Comparison of ENCODE assay signal across 8 cellular contexts in genomic region chr17:16666907-16667636, GRCh38. TPM values are rescaled to one million over a fixed set of nuclear protein-coding genes. Genes with fewer than 3 reads are reported as not detected.
DNase-seq lines count a peak whose midpoint lies in the region; ATAC-seq, FAIRE-seq and TF ChIP-seq lines count a peak whose summit lies in the region.
"Not testable (repeated sequence)": the region's sequence is repeated elsewhere in the genome, so short reads cannot be mapped to it uniquely, and the experiment has no call there.

No MANE protein-coding gene starts in this region.

- H3K4me1 ChIP-seq in BLaER1 treated with 17β-estradiol and CSF1 and Interleukin-3, amounts not matched to agents 10 nM and 100 nM: peaks cover 6 to 26% (median 20%) of the 10 kb centered on the region in 10 experiments; a peak in 19 of 20 replicates
- H3K4me1 ChIP-seq in keratinocyte (ENCODE audit: control insufficient read depth, extremely low read depth, insufficient read depth, low read length) (peaks cover 11% of the 10 kb centered on the region), stomach (peaks cover 7 to 11% (median 9%) of the 10 kb centered on the region in 4 donors)
- H3K4me1 ChIP-seq in osteoblast (ENCODE audit: insufficient read depth, low read length): not testable (repeated sequence)

- TF ChIP-seq EP300 in stomach (IDR thresholded peaks at IDR 0.05): not testable (repeated sequence)

- peak overlapping the region; percentile 91 to 98 (median 96) for H3K4me2 ChIP-seq in BLaER1 treated with 17β-estradiol and CSF1 and Interleukin-3, amounts not matched to agents 10 nM and 100 nM
- H3K4me2 ChIP-seq in keratinocyte (ENCODE audit: control insufficient read depth, extremely low read depth, insufficient read depth, low read depth, low read length): peak overlapping the region; percentile 51
- H3K4me2 ChIP-seq in osteoblast (ENCODE audit: insufficient read depth, low read length): peak overlapping the region; percentile 72

- not testable (repeated sequence) for H4K20me1 ChIP-seq in BLaER1 treated with 17β-estradiol and CSF1 and Interleukin-3, amounts not matched to agents 10 nM and 100 nM; keratinocyte (ENCODE audit: control insufficient read depth, extremely low read depth, insufficient read depth, low read length); osteoblast (ENCODE audit: insufficient read depth, low read length)

- not testable (repeated sequence) for H3K9me1 ChIP-seq in keratinocyte (ENCODE audit: control insufficient read depth, extremely low read depth, insufficient read depth, low read length)

- dilution Hi-C loops in keratinocyte (cut with MboI; ENCODE audit: extremely low pct_ligation_motif_present, low sequenced_read_pairs): not testable (repeated sequence)

- TF ChIP-seq CTCF in activated CD8-positive, alpha-beta T cell treated with anti-CD3 and anti-CD28 coated beads for 36 hours (IDR thresholded peaks at IDR 0.05); cardiac fibroblast (IDR thresholded peaks at IDR 0.05; ENCODE audit: low read depth, low read length); foreskin fibroblast (IDR thresholded peaks at IDR 0.05; ENCODE audit: low read depth, low read length); keratinocyte (optimal IDR thresholded peaks at IDR 0.05 in 1 of 3, IDR thresholded peaks at IDR 0.05 in 1 of 3, conservative IDR thresholded peaks at IDR 0.05 in 1 of 3; ENCODE audit: extremely low read depth in 1 of 3, insufficient read depth in 2 of 3, low read length in 3 of 3); osteoblast (IDR thresholded peaks at IDR 0.05; ENCODE audit: extremely low read depth, low read depth, low read length); stomach (IDR thresholded peaks at IDR 0.05): not testable (repeated sequence)

- intact Hi-C loops in activated CD8-positive, alpha-beta T cell treated with anti-CD3 and anti-CD28 coated beads for 36 hours (cut with micrococcal nuclease); stomach (cut with DNase I; ENCODE audit: low total_unique reads): not testable (repeated sequence)

- H2AFZ ChIP-seq in keratinocyte (ENCODE audit: control insufficient read depth, low read length) (peak overlapping the region; percentile 43), osteoblast (ENCODE audit: low read length) (peak overlapping the region; percentile 56)

- peak overlapping the region; percentile 47 to 80 (median 67); a peak in 19 of 22 replicates for H3K9ac ChIP-seq in BLaER1 treated with 17β-estradiol and CSF1 and Interleukin-3, amounts not matched to agents 10 nM and 100 nM
- H3K9ac ChIP-seq in keratinocyte (ENCODE audit: control insufficient read depth, extremely low read depth, insufficient read depth, low read length): not testable (repeated sequence)

- H3K9me3 Mint-ChIP-seq in activated CD8-positive, alpha-beta T cell treated with anti-CD3 and anti-CD28 coated beads for 36 hours: not testable (repeated sequence)

- peak; percentile 49 for ATAC-seq in activated CD8-positive, alpha-beta T cell treated with anti-CD3 and anti-CD28 coated beads for 36 hours

- 2 to 6% (median 4%) methylated on average over 25 to 61 of the region's 61 CpGs for WGBS in stomach, 5 donors

- not testable (repeated sequence) for H3K9me3 ChIP-seq in BLaER1 treated with 17β-estradiol and CSF1 and Interleukin-3, amounts not matched to agents 10 nM and 100 nM (replicated peaks in 1 of 11); MG63; keratinocyte (ENCODE audit: control insufficient read depth, low read depth, low read length); osteoblast (ENCODE audit: low read depth, low read length); stomach

- H3K4me1 Mint-ChIP-seq in activated CD8-positive, alpha-beta T cell treated with anti-CD3 and anti-CD28 coated beads for 36 hours (ENCODE audit: low read depth): not testable (repeated sequence)

- peaks cover 20 to 33% (median 28%) of the 10 kb centered on the region in 11 experiments for H3K27me3 ChIP-seq in BLaER1 treated with 17β-estradiol and CSF1 and Interleukin-3, amounts not matched to agents 10 nM and 100 nM
- H3K27me3 ChIP-seq in MG63; keratinocyte (ENCODE audit: control insufficient read depth, extremely low read depth, insufficient read depth, low read length): not testable (repeated sequence)
- H3K27me3 ChIP-seq in osteoblast (ENCODE audit: insufficient read depth, low read length) (peaks cover 23% of the 10 kb centered on the region), stomach (peaks cover 0 to 74% (median 36%) of the 10 kb centered on the region in 3 donors)

- CTCF ChIA-PET in activated CD8-positive, alpha-beta T cell treated with anti-CD3 and anti-CD28 coated beads for 36 hours (lab: Charles Lee): interaction anchor here (1.4 kb wide), 1 partner anchor 14 kb away, joined by 3 read pairs; no protein-coding TSS in a partner anchor

- peak overlapping the region; percentile 60 for H3K4me3 Mint-ChIP-seq in activated CD8-positive, alpha-beta T cell treated with anti-CD3 and anti-CD28 coated beads for 36 hours

- H3K27me3 Mint-ChIP-seq in activated CD8-positive, alpha-beta T cell treated with anti-CD3 and anti-CD28 coated beads for 36 hours: peaks cover 41% of the 10 kb centered on the region

- peak overlapping the region in 6 of 11 experiments; percentile 23 to 72 (median 62); a peak in 10 of 22 replicates for H3K27ac ChIP-seq in BLaER1 treated with 17β-estradiol and CSF1 and Interleukin-3, amounts not matched to agents 10 nM and 100 nM
- not testable (repeated sequence) for H3K27ac ChIP-seq in keratinocyte (ENCODE audit: control insufficient read depth, insufficient read depth, low read length); osteoblast (ENCODE audit: low read depth, low read length)
- H3K27ac ChIP-seq in stomach: peak overlapping the region in 1 of 5 donors; percentile 29

- TF ChIP-seq POLR2A in stomach (IDR thresholded peaks at IDR 0.05): not testable (repeated sequence)

- H3K79me2 ChIP-seq in keratinocyte (ENCODE audit: control insufficient read depth, insufficient read depth, low read length); osteoblast (ENCODE audit: insufficient read depth, low read length): not testable (repeated sequence)

- H3K4me3 ChIP-seq in BLaER1 treated with 17β-estradiol and CSF1 and Interleukin-3, amounts not matched to agents 10 nM and 100 nM: peak overlapping the region; percentile 47 to 72 (median 60)
- H3K4me3 ChIP-seq in MG63: not testable (repeated sequence)
- H3K4me3 ChIP-seq in cardiac fibroblast (replicated peaks in 1 of 2; ENCODE audit: low read depth in 2 of 2, low read length in 2 of 2) (peak overlapping the region; percentile 18 to 35), foreskin fibroblast (ENCODE audit: low read depth in 1 of 2, low read length in 2 of 2) (peak overlapping the region; percentile 34 to 55), keratinocyte (ENCODE audit: control insufficient read depth in 2 of 3, extremely low read depth in 1 of 3, insufficient read depth in 2 of 3, low read depth in 1 of 3, low read length in 3 of 3) (peak overlapping the region in 1 of 3 experiments; percentile 32), osteoblast (ENCODE audit: insufficient read depth, low read length) (peak overlapping the region; percentile 58), stomach (peak overlapping the region; percentile 36 to 45 (median 40))

- not testable (repeated sequence) for H3K36me3 Mint-ChIP-seq in activated CD8-positive, alpha-beta T cell treated with anti-CD3 and anti-CD28 coated beads for 36 hours (ENCODE audit: low read depth)

- not testable (repeated sequence) for H3K36me3 ChIP-seq in BLaER1 treated with 17β-estradiol and CSF1 and Interleukin-3, amounts not matched to agents 10 nM and 100 nM; MG63; keratinocyte (ENCODE audit: control insufficient read depth in 2 of 2, extremely low read depth in 1 of 2, insufficient read depth in 2 of 2, low read length in 2 of 2); osteoblast (ENCODE audit: insufficient read depth, low read length); stomach

- POLR2A ChIA-PET in activated CD8-positive, alpha-beta T cell treated with anti-CD3 and anti-CD28 coated beads for 36 hours (lab: Charles Lee): not testable (repeated sequence)

- DNase-seq in MG63 (peak; percentile 18), foreskin fibroblast (peak in 1 of 2 donors; percentile 18)
- DNase-seq in activated CD8-positive, alpha-beta T cell treated with anti-CD3 and anti-CD28 coated beads for 36 hours: peak; percentile 16
- not testable (repeated sequence) for DNase-seq in cardiac fibroblast (ENCODE audit: low read depth in 2 of 2); keratinocyte (ENCODE audit: low read depth, low spot score); osteoblast (ENCODE audit: insufficient read length, low spot score, missing footprints); stomach

- not testable (repeated sequence) for FAIRE-seq in keratinocyte (lab: Jason Lieb, UNC)

- H3K27ac Mint-ChIP-seq in activated CD8-positive, alpha-beta T cell treated with anti-CD3 and anti-CD28 coated beads for 36 hours: not testable (repeated sequence)

RNA-seq across cellular contexts. Expression of gene ZNF624, which starts 13.4 kb away (rescaled TPM):
- 1.9 and 2.8 TPM in 2 replicates for total RNA-seq in MG63 (2014; rRNA removed; shearing (Covaris generic); ENCODE audit: low replicate concordance)
- total RNA-seq in activated CD8-positive, alpha-beta T cell treated with anti-CD3 and anti-CD28 coated beads for 36 hours: 1 to 10 TPM; 3.8 to 4.8 TPM
- polyA plus RNA-seq in keratinocyte (1.3 to 2.1 TPM (median 2.0 TPM) in 3 replicates), stomach (1 to 10 TPM in 1 of 3 donors, under 1 TPM in 2; 0.44 to 1.5 (median 0.48) TPM)
- polyA plus RNA-seq in keratinocyte (2011; ENCODE audit: low read depth): 1.8 TPM
- 0.55 and 0.91 TPM in 2 replicates for polyA plus RNA-seq in keratinocyte (2011; cell fraction: cytosol; rRNA removed)
- polyA plus RNA-seq in keratinocyte (2011; cell fraction: nucleus; rRNA removed): 2.1 and 2.9 TPM in 2 replicates
- polyA plus RNA-seq in keratinocyte (2012; ENCODE audit: low replicate concordance): 1.2 and 1.5 TPM in 2 replicates
- polyA minus RNA-seq in keratinocyte: 1.3 to 2.7 TPM (median 2.1 TPM) in 3 replicates
- polyA minus RNA-seq in keratinocyte (2011; cell fraction: cytosol; rRNA and poly(A)+ RNA removed): 3.5 TPM
- polyA minus RNA-seq in keratinocyte (2011; cell fraction: nucleus; rRNA and poly(A)+ RNA removed): 3.2 and 6.5 TPM in 2 replicates
- total RNA-seq in osteoblast (7.1 and 7.6 TPM in 2 replicates), stomach (10 to 100 TPM in 1 of 5 donors, 1 to 10 TPM in 2, not detected in 2; 1.8 to 10.4 (median 6.4) TPM)

RNA-seq across cellular contexts. Expression of gene CCDC144A, which starts 23.0 kb away (rescaled TPM):
- 0.02 and 0.26 TPM in 2 replicates for total RNA-seq in MG63 (2014; rRNA removed; shearing (Covaris generic); ENCODE audit: low replicate concordance)
- total RNA-seq in activated CD8-positive, alpha-beta T cell treated with anti-CD3 and anti-CD28 coated beads for 36 hours: 1 to 10 TPM; 1.7 to 2.4 TPM
- 0.26 to 0.53 TPM (median 0.30 TPM) in 3 replicates for polyA plus RNA-seq in keratinocyte
- 0.77 TPM for polyA plus RNA-seq in keratinocyte (2011; ENCODE audit: low read depth)
- polyA plus RNA-seq in keratinocyte (2011; cell fraction: cytosol; rRNA removed): 0.01 TPM in 1 of 2 replicates, not detected in the other
- polyA plus RNA-seq in keratinocyte (2011; cell fraction: nucleus; rRNA removed): 0.69 and 1.3 TPM in 2 replicates
- polyA plus RNA-seq in keratinocyte (2012; ENCODE audit: low replicate concordance): 0.03 and 0.18 TPM in 2 replicates
- polyA minus RNA-seq in keratinocyte: 1.6 to 2.4 TPM (median 2.2 TPM) in 3 replicates
- polyA minus RNA-seq in keratinocyte (2011; cell fraction: cytosol; rRNA and poly(A)+ RNA removed): not detected
- polyA minus RNA-seq in keratinocyte (2011; cell fraction: nucleus; rRNA and poly(A)+ RNA removed): 1.3 and 4.2 TPM in 2 replicates
- 11.2 and 28.0 TPM in 2 replicates for total RNA-seq in osteoblast
- total RNA-seq in stomach: 10 to 100 TPM in 2 of 5 donors, 1 to 10 TPM in 3; 1.2 to 70.1 (median 4.0) TPM
- under 1 TPM in 1 of 3 donors, not detected in 2; 0.23 TPM for polyA plus RNA-seq in stomach
